ENCODE assay signal across 20 cellular contexts in genomic region chr15:58698887-58699641, GRCh38. TPM values are rescaled to one million over a fixed set of nuclear protein-coding genes. Genes with fewer than 3 reads are reported as not detected.
A peak's percentile ranks its signal among the peaks of the same experiment; 100 is the strongest.
DNase-seq lines count a peak whose midpoint lies in the region; ATAC-seq and TF ChIP-seq lines count a peak whose summit lies in the region.
"Had no signal": no experiment of that assay in that cellular context is flagged by ENCODE, and none has a peak within 500 bp of the region (broad histone marks: within the 10 kb centered on the region; RNA-seq: fewer than 3 reads in every experiment).

No MANE protein-coding gene starts in this region.

- peaks cover 56% of the 10 kb centered on the region for H3K4me1 Mint-ChIP-seq in activated T-cell treated with anti-CD3 and anti-CD28 coated beads, Interleukin-2, amount 50 U/mL, for 72 hours (ENCODE audit: low read depth)
- H3K4me1 Mint-ChIP-seq in T-helper 17 cell (peaks cover 37% of the 10 kb centered on the region), type B pancreatic cell (ENCODE audit: unreplicated experiment) (peaks cover 10% of the 10 kb centered on the region)
- peaks cover 55 to 82% of the 10 kb centered on the region in 2 donors for H3K4me1 Mint-ChIP-seq in effector memory CD8-positive, alpha-beta T cell (ENCODE audit: low read depth in 2 of 2)
- H3K4me1 Mint-ChIP-seq: nephron had no signal

- no peak overlapping the region for H3K4me3 ChIP-seq in mucosa of descending colon
- H3K4me3 ChIP-seq: lower lobe of right lung, suprapubic skin had no signal

- peak overlapping the region; percentile 23 to 50 for H3K4me3 Mint-ChIP-seq in activated T-cell treated with anti-CD3 and anti-CD28 coated beads, Interleukin-2, amount 50 U/mL, for 72 hours
- H3K4me3 Mint-ChIP-seq in T-helper 17 cell: peak overlapping the region; percentile 0
- H3K4me3 Mint-ChIP-seq in effector memory CD8-positive, alpha-beta T cell: peak overlapping the region; percentile 19 to 56
- H3K4me3 Mint-ChIP-seq in type B pancreatic cell: peak overlapping the region; percentile 7
- H3K4me3 Mint-ChIP-seq: nephron had no signal

- peaks cover 20 to 54% of the 10 kb centered on the region in 2 donors for H3K36me3 Mint-ChIP-seq in activated T-cell treated with anti-CD3 and anti-CD28 coated beads, Interleukin-2, amount 50 U/mL, for 72 hours (ENCODE audit: insufficient read depth in 2 of 2)
- peaks cover 7% of the 10 kb centered on the region for H3K36me3 Mint-ChIP-seq in T-helper 17 cell (ENCODE audit: low read depth)
- peaks cover 13% of the 10 kb centered on the region for H3K36me3 Mint-ChIP-seq in effector memory CD8-positive, alpha-beta T cell (ENCODE audit: insufficient read depth)
- H3K36me3 Mint-ChIP-seq in type B pancreatic cell: peaks cover 42% of the 10 kb centered on the region

- H3K4me1 ChIP-seq in mucosa of descending colon (ENCODE audit: low read depth): no peaks in the 10 kb centered on the region

- H3K9me3 ChIP-seq in T-helper 17 cell (ENCODE audit: control insufficient read depth, low read length, poor library complexity, severe bottlenecking) (no peaks in the 10 kb centered on the region), mucosa of descending colon (peaks cover 13% of the 10 kb centered on the region)

- no peak for DNase-seq in activated T-cell treated with anti-CD3 and anti-CD28 coated beads, Interleukin-2, amount 50 U/mL, for 72 hours
- DNase-seq in activated T-cell treated with anti-CD3 and anti-CD28 coated beads for 4 hours (no peak), T-helper 17 cell (no peak), type B pancreatic cell (ENCODE audit: extremely low spot score, unreplicated experiment) (no peak), mucosa of descending colon (no peak), occipital lobe (lab: John Stamatoyannopoulos, UW) (no peak), NCI-H1105 (lab: John Stamatoyannopoulos, UW) (no peak)
- DNase-seq in effector memory CD8-positive, alpha-beta T cell: no peak
- DNase-seq: ACHN; activated CD4-positive, alpha-beta T cell treated with anti-CD3 and anti-CD28 coated beads for 4 hours; activated gamma-delta T cell; effector memory CD4-positive, alpha-beta T cell; lower lobe of right lung; NCI-H1092; NCI-H2171 treated with DMSO at 0.1 percent for 48 hours; Right ventricle myocardium superior; stimulated activated CD4-positive, alpha-beta T cell treated with anti-CD3 and anti-CD28 coated beads, Interleukin-15, amount 100 ng/mL, for 24 hours had no signal

- TF ChIP-seq CTCF in type B pancreatic cell (conservative IDR thresholded peaks at IDR 0.05) (no peak), mucosa of descending colon (IDR thresholded peaks at IDR 0.05) (no peak)

- H3K27me3 Mint-ChIP-seq in activated T-cell treated with anti-CD3 and anti-CD28 coated beads, Interleukin-2, amount 50 U/mL, for 72 hours (ENCODE audit: low read depth): no peaks in the 10 kb centered on the region
- H3K27me3 Mint-ChIP-seq in T-helper 17 cell (no peaks in the 10 kb centered on the region), type B pancreatic cell (no peaks in the 10 kb centered on the region)
- H3K27me3 Mint-ChIP-seq in effector memory CD8-positive, alpha-beta T cell: no peaks in the 10 kb centered on the region

- intact Hi-C loops in mucosa of descending colon (cut with DNase I, micrococcal nuclease): no loop called here

- no peaks in the 10 kb centered on the region for H3K36me3 ChIP-seq in mucosa of descending colon (ENCODE audit: low read depth)

- ATAC-seq in activated T-cell treated with anti-CD3 and anti-CD28 coated beads, Interleukin-2, amount 50 U/mL, for 72 hours (replicated peaks in 1 of 2): peak; percentile 36 to 59
- ATAC-seq in T-helper 17 cell (no peak), mucosa of descending colon (no peak)
- no peak for ATAC-seq in effector memory CD8-positive, alpha-beta T cell (replicated peaks)
- ATAC-seq: foreskin keratinocyte, lower lobe of right lung had no signal

- peak overlapping the region; percentile 30 for H3K27ac Mint-ChIP-seq in activated T-cell treated with anti-CD3 and anti-CD28 coated beads, Interleukin-2, amount 50 U/mL, for 72 hours
- H3K27ac Mint-ChIP-seq in T-helper 17 cell: peak overlapping the region; percentile 5
- peak overlapping the region in 1 of 2 donors; percentile 81 for H3K27ac Mint-ChIP-seq in effector memory CD8-positive, alpha-beta T cell
- H3K27ac Mint-ChIP-seq in type B pancreatic cell: no peak overlapping the region
- H3K27ac Mint-ChIP-seq: nephron had no signal

- H3K9me3 Mint-ChIP-seq in activated T-cell treated with anti-CD3 and anti-CD28 coated beads, Interleukin-2, amount 50 U/mL, for 72 hours: peaks cover 11 to 14% of the 10 kb centered on the region in 2 donors
- H3K9me3 Mint-ChIP-seq in effector memory CD8-positive, alpha-beta T cell: peaks cover 5 to 14% of the 10 kb centered on the region in 2 donors
- peaks cover 26% of the 10 kb centered on the region for H3K9me3 Mint-ChIP-seq in type B pancreatic cell

RNA-seq across cellular contexts. Expression of gene ADAM10, which starts 50.4 kb away (rescaled TPM):
- 100 to 1,000 TPM in 1 of 2 donors, 10 to 100 TPM in 1; 96.5 to 108 TPM for total RNA-seq in activated T-cell treated with anti-CD3 and anti-CD28 coated beads, Interleukin-2, amount 50 U/mL, for 72 hours
- total RNA-seq in T-helper 17 cell (100 to 1,000 TPM; 137 to 142 TPM), type B pancreatic cell (ENCODE audit: low replicate concordance) (228 and 438 TPM in 2 replicates), mucosa of descending colon (100 to 1,000 TPM; 109 to 178 (median 143) TPM), occipital lobe (127 TPM)

Comparison
In these comparisons a context has a peak if more than half of its experiments do, and no peak if none do; other contexts are left out.
1. ATAC-seq: peak in activated T-cell treated with anti-CD3 and anti-CD28 coated beads, Interleukin-2, amount 50 U/mL, for 72 hours (2 of 2); none in T-helper 17 cell (single experiment), effector memory CD8-positive, alpha-beta T cell (single experiment) and mucosa of descending colon (single experiment).
2. Peak in every context shown above with its lines, with median percentiles within 50 percentile points of each other: H3K4me3 Mint-ChIP-seq.